ENCODE assay signal across 8 cellular contexts in the genomic region with DNA sequence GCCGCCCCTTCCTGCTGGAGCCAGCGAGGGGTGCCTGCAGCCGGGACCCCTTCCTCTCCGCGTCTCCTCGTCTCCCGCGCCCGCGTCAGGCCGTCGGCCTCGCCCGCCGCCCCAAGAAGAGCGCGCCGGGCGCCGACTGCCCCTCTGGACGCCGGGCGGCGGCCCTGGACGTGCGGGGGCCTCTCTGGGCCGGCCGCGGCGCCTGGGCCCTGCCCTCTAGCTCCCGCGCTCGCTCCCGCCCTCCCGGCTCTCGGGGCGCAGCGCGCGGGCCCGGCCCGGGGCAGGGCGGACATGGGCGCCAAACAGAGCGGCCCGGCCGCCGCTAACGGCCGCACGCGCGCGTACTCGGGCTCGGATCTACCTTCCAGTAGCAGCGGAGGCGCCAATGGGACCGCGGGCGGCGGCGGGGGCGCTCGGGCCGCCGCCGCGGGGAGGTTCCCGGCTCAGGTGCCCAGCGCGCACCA. TPM values are rescaled to one million over a fixed set of nuclear protein-coding genes. Genes with fewer than 3 reads are reported as not detected.
DNase-seq lines count a peak whose midpoint lies in the region; ATAC-seq and TF ChIP-seq lines count a peak whose summit lies in the region.

No MANE protein-coding gene starts in this region.

- peak; percentile 16 for ATAC-seq in GM19023 (IDR thresholded peaks at IDR 0.05; ENCODE audit: unreplicated experiment)
- peak; percentile 22 for ATAC-seq in HG03135 (IDR thresholded peaks at IDR 0.05; ENCODE audit: unreplicated experiment)

- H3K4me3 Mint-ChIP-seq in T-helper 2 cell treated with Interferon-gamma antibody and Interleukin-4, amounts not matched to agents 5 μg/mL and 100 μg/mL, for 36 hours: peak overlapping the region; percentile 81

- H3K36me3 Mint-ChIP-seq in T-helper 2 cell treated with Interferon-gamma antibody and Interleukin-4, amounts not matched to agents 5 μg/mL and 100 μg/mL, for 36 hours (ENCODE audit: low read depth): peaks cover 20% of the 10 kb centered on the region

- peak overlapping the region; percentile 88 for H3K27ac Mint-ChIP-seq in T-helper 2 cell treated with Interferon-gamma antibody and Interleukin-4, amounts not matched to agents 5 μg/mL and 100 μg/mL, for 36 hours

- peak overlapping the region; percentile 90 for H3K4me2 ChIP-seq in mammary epithelial cell (ENCODE audit: insufficient read depth, low read depth, low read length)

- H3K27me3 Mint-ChIP-seq in T-helper 2 cell treated with Interferon-gamma antibody and Interleukin-4, amounts not matched to agents 5 μg/mL and 100 μg/mL, for 36 hours (ENCODE audit: low read depth): no peaks in the 10 kb centered on the region

- H2AFZ ChIP-seq in mammary epithelial cell (ENCODE audit: low read depth, low read length): peak overlapping the region; percentile 79

- peak overlapping the region; percentile 86 for H3K27ac ChIP-seq in A673 (ENCODE audit: low read depth, low read length, poor library complexity, severe bottlenecking)
- H3K27ac ChIP-seq in mammary epithelial cell (ENCODE audit: insufficient read depth, low read depth, low read length): peak overlapping the region; percentile 89
- H3K27ac ChIP-seq in layer of hippocampus (ENCODE audit: low read depth, low read length): peak overlapping the region; percentile 92

- intact Hi-C loops in A673 (cut with micrococcal nuclease; ENCODE audit: unreplicated experiment): loop anchor here (5.0 kb wide), 1 partner anchor 62 kb away; no protein-coding TSS in a partner anchor
- intact Hi-C loops in mammary epithelial cell (cut with micrococcal nuclease): loop anchor here (1.0 to 2.0 kb wide), 5 partner anchors 38 to 280 kb away; no protein-coding TSS in a partner anchor

- in situ Hi-C loops in mammary epithelial cell (cut with MboI; ENCODE audit: low sequenced_read_pairs in 2 of 2): loop anchor here in 1 of 2 donors (10.0 kb wide), 1 partner anchor 120 kb away; no protein-coding TSS in a partner anchor

- WGBS in mammary epithelial cell (ENCODE audit: low coverage, missing lambda C conversion rate): no CpG with 5 or more reads among the region's 72 CpGs

- BruUV-seq in A673 (replicated peaks; lab: Mats Ljungman, UMichigan) (no TSS peak), mammary epithelial cell (replicated peaks; lab: Mats Ljungman, UMichigan) (no TSS peak)

- H3K27me3 ChIP-seq in A673 (replicated peaks; ENCODE audit: insufficient read depth, low read depth, low read length, poor library complexity) (no peaks in the 10 kb centered on the region), mammary epithelial cell (ENCODE audit: insufficient read depth, low read length) (no peaks in the 10 kb centered on the region), layer of hippocampus (ENCODE audit: control insufficient read depth, insufficient read depth, low read length) (no peaks in the 10 kb centered on the region)

- H4K20me1 ChIP-seq in mammary epithelial cell (ENCODE audit: insufficient read depth, low read length): no peaks in the 10 kb centered on the region

- H3K9me3 ChIP-seq in A673 (ENCODE audit: low read depth, low read length, poor library complexity, severe bottlenecking) (no peaks in the 10 kb centered on the region), mammary epithelial cell (replicated peaks; ENCODE audit: insufficient read depth, low read length) (no peaks in the 10 kb centered on the region)

- H3K9me3 Mint-ChIP-seq in T-helper 2 cell treated with Interferon-gamma antibody and Interleukin-4, amounts not matched to agents 5 μg/mL and 100 μg/mL, for 36 hours: peaks cover 12% of the 10 kb centered on the region

- H3K9ac ChIP-seq in mammary epithelial cell (ENCODE audit: insufficient read depth, low read length): peak overlapping the region; percentile 93

- peaks cover 42% of the 10 kb centered on the region for H3K79me2 ChIP-seq in mammary epithelial cell (ENCODE audit: insufficient read depth, low read length)

- H3K4me1 Mint-ChIP-seq in T-helper 2 cell treated with Interferon-gamma antibody and Interleukin-4, amounts not matched to agents 5 μg/mL and 100 μg/mL, for 36 hours (ENCODE audit: low read depth): peaks cover 48% of the 10 kb centered on the region

- dilution Hi-C loops in mammary epithelial cell (cut with HindIII; ENCODE audit: low sequenced_read_pairs): no loop called here

- DNase-seq in A673 (ENCODE audit: low spot score) (peak; percentile 49), mammary epithelial cell (no peak), NCI-H1048 (lab: John Stamatoyannopoulos, UW) (no peak)
- no peak for DNase-seq in T-helper 2 cell treated with Interferon-gamma antibody and Interleukin-4, amounts not matched to agents 5 μg/mL and 100 μg/mL, for 36 hours (ENCODE audit: low spot score)
- DNase-seq in stimulated activated CD4-positive, alpha-beta T cell treated with anti-CD3 and anti-CD28 coated beads, TNF-alpha, amount 100 ng/mL, for 4 hours (ENCODE audit: low read depth in 3 of 3): peak in 2 of 3 experiments; percentile 8 to 33

- H3K4me1 ChIP-seq in A673 (ENCODE audit: insufficient read depth, low read length, poor library complexity, severe bottlenecking) (no peaks in the 10 kb centered on the region), mammary epithelial cell (ENCODE audit: insufficient read depth, low read length) (peaks cover 15% of the 10 kb centered on the region)

- POLR2A ChIA-PET in A673 (lab: Charles Lee; ENCODE audit: low non-redundant PET): no interaction called here

- H3K36me3 ChIP-seq in A673 (ENCODE audit: insufficient read depth, low read length, poor library complexity, severe bottlenecking): no peaks in the 10 kb centered on the region
- no peaks in the 10 kb centered on the region for H3K36me3 ChIP-seq in mammary epithelial cell (ENCODE audit: insufficient read depth, low read length)

- no peak for TF ChIP-seq CTCF in A673 (conservative IDR thresholded peaks at IDR 0.05; ENCODE audit: low read depth, low read length)
- no peak for TF ChIP-seq CTCF in mammary epithelial cell (conservative IDR thresholded peaks at IDR 0.05 in 1 of 2, IDR thresholded peaks at IDR 0.05 in 1 of 2; ENCODE audit: extremely low read depth in 1 of 2, insufficient read depth in 1 of 2, low read depth in 1 of 2, low read length in 2 of 2)

- CTCF ChIA-PET in A673 (lab: Charles Lee) (no interaction called here), mammary epithelial cell (lab: Charles Lee; ENCODE audit: low non-redundant PET) (interaction anchor here (0.7 kb wide), 1 partner anchor 119 kb away, joined by 3 read pairs; no protein-coding TSS in a partner anchor)

- peak overlapping the region; percentile 90 for H3K4me3 ChIP-seq in A673 (ENCODE audit: low read depth, low read length, poor library complexity, severe bottlenecking)
- H3K4me3 ChIP-seq in mammary epithelial cell (replicated peaks in 1 of 3; ENCODE audit: insufficient read depth in 1 of 3, low read depth in 2 of 3, low read length in 3 of 3): peak overlapping the region; percentile 54 to 91 (median 59)

RNA-seq across cellular contexts. Expression of a gene that starts 0.7 kb away (rescaled TPM):
- total RNA-seq in A673 (2021): 7.9 and 8.1 TPM in 2 replicates
- 10 to 100 TPM; 13.1 to 32.3 TPM for total RNA-seq in mammary epithelial cell
- polyA plus RNA-seq in mammary epithelial cell: 4.3 TPM
- polyA minus RNA-seq in mammary epithelial cell: 1.4 TPM

Comparison
In these comparisons a context has a peak if more than half of its experiments do, and no peak if none do; other contexts are left out.
1. DNase-seq: peak in A673 (single experiment) and stimulated activated CD4-positive, alpha-beta T cell treated with anti-CD3 and anti-CD28 coated beads, TNF-alpha, amount 100 ng/mL, for 4 hours (2 of 3); none in T-helper 2 cell treated with Interferon-gamma antibody and Interleukin-4, amounts not matched to agents 5 μg/mL and 100 μg/mL, for 36 hours (single experiment), mammary epithelial cell (single experiment) and NCI-H1048 (single experiment).
2. Peak in every context shown above with its lines, with median percentiles within 50 percentile points of each other: H3K27ac ChIP-seq.